11 cellular contexts compared by ENCODE assay signal in the genomic region with DNA sequence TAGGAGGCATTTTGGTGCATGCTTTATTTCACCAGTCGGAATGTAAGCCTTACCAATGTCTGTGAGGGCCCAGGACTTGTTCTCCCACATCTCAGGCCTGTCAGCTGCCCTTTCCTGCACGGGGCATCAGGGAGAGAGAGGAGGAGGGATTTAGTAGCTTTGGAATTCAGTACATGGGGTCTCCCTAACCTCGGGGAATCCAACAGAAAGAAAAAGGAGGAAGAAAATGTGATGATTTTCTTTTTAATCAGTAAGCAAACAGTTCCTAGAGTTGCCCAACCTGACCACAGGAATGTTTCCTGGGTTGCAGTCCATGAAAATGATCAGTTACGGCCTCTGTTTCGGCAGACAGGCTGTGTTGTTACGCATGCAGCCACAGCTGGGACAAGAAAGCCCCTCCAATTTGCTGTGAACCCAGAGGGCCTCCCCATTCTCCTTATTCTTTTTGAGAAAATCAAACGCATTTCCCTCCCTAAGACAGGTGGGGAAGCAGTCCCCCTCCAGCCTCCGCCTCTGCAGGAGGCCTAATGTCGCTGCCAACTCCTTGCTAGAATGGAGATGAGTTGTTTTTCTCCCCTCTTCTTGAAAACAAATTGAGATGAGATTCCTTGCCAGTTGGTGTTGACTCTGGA. TPM values are rescaled to one million over a fixed set of nuclear protein-coding genes. Genes with fewer than 3 reads are reported as not detected.
A peak's percentile ranks its signal among the peaks of the same experiment; 100 is the strongest.
DNase-seq lines count a peak whose midpoint lies in the region; ATAC-seq and TF ChIP-seq lines count a peak whose summit lies in the region.
"Had no signal": no experiment of that assay in that cellular context is flagged by ENCODE, and none has a peak within 500 bp of the region (broad histone marks: within the 10 kb centered on the region; RNA-seq: fewer than 3 reads in every experiment).

No MANE protein-coding gene starts in this region.

- H3K4me1 ChIP-seq in muscle layer of duodenum (ENCODE audit: control insufficient read depth in 1 of 2, insufficient read depth in 2 of 2, low read length in 2 of 2) = peaks cover 0 to 23% of the 10 kb centered on the region in 2 donors

- ATAC-seq in GM18868 (IDR thresholded peaks at IDR 0.05; ENCODE audit: unreplicated experiment) (no peak), HG02642 (IDR thresholded peaks at IDR 0.05; ENCODE audit: poor library complexity, unreplicated experiment) (no peak)

- TF ChIP-seq CTCF in AG09309 (IDR thresholded peaks at IDR 0.05; ENCODE audit: control insufficient read depth, insufficient read depth, low read depth, low read length, missing control alignments) (no peak), dorsolateral prefrontal cortex (IDR thresholded peaks at IDR 0.05 in 54 of 56, conservative IDR thresholded peaks at IDR 0.05 in 2 of 56; ENCODE audit: low read depth in 1 of 56, partially characterized antibody in 56 of 56) (no peak), WERI-Rb-1 (IDR thresholded peaks at IDR 0.05; ENCODE audit: low read depth, low read length) (no peak)

- intact Hi-C loops in dorsolateral prefrontal cortex (cut with DNase I) = no loop called here

- H3K4me3 ChIP-seq in AG09309 (ENCODE audit: control insufficient read depth, low read depth, low read length) (no peak overlapping the region), MG63 (no peak overlapping the region), dorsolateral prefrontal cortex (no peak overlapping the region), muscle layer of duodenum (ENCODE audit: low read depth in 1 of 2, low read length in 2 of 2) (no peak overlapping the region), WERI-Rb-1 (ENCODE audit: low read depth, low read length) (no peak overlapping the region)
- H3K4me3 ChIP-seq: HAP-1 had no signal

- H3K27me3 ChIP-seq in MG63 = no peaks in the 10 kb centered on the region
- peaks cover 0 to 2% (median 0%) of the 10 kb centered on the region in 45 donors for H3K27me3 ChIP-seq in dorsolateral prefrontal cortex
- H3K27me3 ChIP-seq in muscle layer of duodenum (ENCODE audit: low read depth, low read length) = no peaks in the 10 kb centered on the region
- no peaks in the 10 kb centered on the region for H3K27me3 ChIP-seq in WERI-Rb-1 (ENCODE audit: insufficient read depth, low read depth, severe bottlenecking)

- DNase-seq in AG09309 (ENCODE audit: low read depth) (peak; percentile 76), MG63 (peak; percentile 44), dorsolateral prefrontal cortex (no peak), WERI-Rb-1 (no peak), hypothalamus (lab: John Stamatoyannopoulos, UW) (no peak)
- DNase-seq: NCI-H524; stimulated activated naive CD4-positive, alpha-beta T cell treated with Interleukin-2 at 50 U/mL for 16 hours had no signal

- no peaks in the 10 kb centered on the region for H3K9me3 ChIP-seq in MG63
- H3K9me3 ChIP-seq in muscle layer of duodenum (ENCODE audit: control insufficient read depth in 1 of 2, low read length in 2 of 2) = no peaks in the 10 kb centered on the region
- no peaks in the 10 kb centered on the region for H3K9me3 ChIP-seq in WERI-Rb-1 (ENCODE audit: severe bottlenecking)
- H3K9me3 ChIP-seq: HAP-1 had no signal

- H3K27ac ChIP-seq in dorsolateral prefrontal cortex (peak overlapping the region in 58 of 59 donors; percentile 21 to 100 (median 96)), muscle layer of duodenum (ENCODE audit: low read length) (peak overlapping the region; percentile 1), WERI-Rb-1 (no peak overlapping the region)

- H3K36me3 ChIP-seq in MG63 (no peaks in the 10 kb centered on the region), muscle layer of duodenum (ENCODE audit: control insufficient read depth in 1 of 2, insufficient read depth in 2 of 2, low read length in 2 of 2) (no peaks in the 10 kb centered on the region), WERI-Rb-1 (no peaks in the 10 kb centered on the region)
- H3K36me3 ChIP-seq: HAP-1 had no signal

RNA-seq across cellular contexts. Expression of a gene that starts 53.1 kb away (rescaled TPM):
- total RNA-seq in MG63 (2014; rRNA removed; shearing (Covaris generic); ENCODE audit: low replicate concordance) = 10.8 and 17.3 TPM in 2 replicates
- 10 to 100 TPM; 22.2 to 62.8 (median 36.2) TPM for total RNA-seq in dorsolateral prefrontal cortex

RNA-seq across cellular contexts. Expression of a gene that starts 53.2 kb away (rescaled TPM):
- total RNA-seq in MG63 (2014; rRNA removed; shearing (Covaris generic); ENCODE audit: low replicate concordance) = not detected in 2 replicates
- 10 to 100 TPM in 20 of 120 experiments, 1 to 10 TPM in 97, under 1 TPM in 3; 0.82 to 20.2 (median 5.1) TPM for total RNA-seq in dorsolateral prefrontal cortex

Comparison
In these comparisons a context has a peak if more than half of its experiments do, and no peak if none do; other contexts are left out.
1. DNase-seq: peak in AG09309 (single experiment) and MG63 (single experiment); none in dorsolateral prefrontal cortex (0 of 10), WERI-Rb-1 (single experiment) and hypothalamus (0 of 51).